Comparison of ENCODE assay signal across 23 cellular contexts in genomic region chr4:105139646-105140045, GRCh38. TPM values are rescaled to one million over a fixed set of nuclear protein-coding genes. Genes with fewer than 3 reads are reported as not detected.
DNase-seq lines count a peak whose midpoint lies in the region; ATAC-seq and TF ChIP-seq lines count a peak whose summit lies in the region.
"Had no signal": no experiment of that assay in that cellular context is flagged by ENCODE, and none has a peak within 500 bp of the region (broad histone marks: within the 10 kb centered on the region; RNA-seq: fewer than 3 reads in every experiment).

No MANE protein-coding gene starts in this region.

- no peaks in the 10 kb centered on the region for H3K9me3 ChIP-seq in testis
- H3K9me3 ChIP-seq: SK-N-SH had no signal

- no peak overlapping the region for H3K27ac ChIP-seq in testis
- H3K27ac ChIP-seq: PC-9, RWPE1 had no signal

- no peaks in the 10 kb centered on the region for H3K27me3 ChIP-seq in testis

- no peak for TF ChIP-seq POLR2A in testis (IDR thresholded peaks at IDR 0.05)

- peak; percentile 13 for DNase-seq in NCI-H1436 (lab: John Stamatoyannopoulos, UW)
- no peak for DNase-seq in NCI-H1436 treated with DMSO at 0.1 percent for 48 hours (lab: John Stamatoyannopoulos, UW)
- peak; percentile 33 for DNase-seq in epithelial cell of esophagus (ENCODE audit: low read depth)
- DNase-seq in foreskin fibroblast: peak; percentile 20 to 62
- DNase-seq in NCI-H2081 treated with DMSO at 0.1 percent for 48 hours (lab: John Stamatoyannopoulos, UW): no peak
- DNase-seq in Right ventricle myocardium inferior (ENCODE audit: missing footprints): no peak
- no peak for DNase-seq in testis
- DNase-seq: 8988T; AML-193; C1 segment of cervical spinal cord; Calu3; CD8-positive, alpha-beta memory T cell; DMS153; NCI-H187; NCI-H345; NCI-H524; NCI-H82; PC-9; SIG-M5; SK-N-SH had no signal

- no peaks in the 10 kb centered on the region for H3K36me3 ChIP-seq in testis (ENCODE audit: low read depth, missing control alignments)

- 92 to 96% methylated on average over 1 of the region's 1 CpG for WGBS in testis, 2 donors

- H3K4me3 ChIP-seq in epithelial cell of esophagus (ENCODE audit: low read length) (no peak overlapping the region), foreskin fibroblast (ENCODE audit: low read depth in 1 of 2, low read length in 2 of 2) (no peak overlapping the region), testis (no peak overlapping the region)
- H3K4me3 ChIP-seq: PC-9 had no signal

- intact Hi-C loops in Right ventricle myocardium inferior (cut with DNase I) (loop anchor here (2.0 kb wide), 1 partner anchor 575 kb away; no protein-coding TSS in a partner anchor), testis (cut with DNase I; ENCODE audit: low total_unique reads) (no loop called here)

- no peaks in the 10 kb centered on the region for H3K4me1 ChIP-seq in testis

- TF ChIP-seq CTCF in epithelial cell of esophagus (IDR thresholded peaks at IDR 0.05; ENCODE audit: insufficient read depth, low read depth, low read length, missing control alignments) (no peak), foreskin fibroblast (IDR thresholded peaks at IDR 0.05; ENCODE audit: low read depth, low read length) (no peak), testis (IDR thresholded peaks at IDR 0.05) (no peak)

- peak; percentile 30 for ATAC-seq in HG02610 (IDR thresholded peaks at IDR 0.05; ENCODE audit: unreplicated experiment)
- no peak for ATAC-seq in Right ventricle myocardium inferior
- ATAC-seq: HCT116 had no signal

RNA-seq across cellular contexts. Expression of gene TET2, which starts 7.0 kb away (rescaled TPM):
- total RNA-seq in Right ventricle myocardium inferior (12.1 TPM), testis (10 to 100 TPM; 17.1 to 17.5 TPM)
- 2.8 TPM for polyA plus RNA-seq in testis (ENCODE audit: insufficient read depth, low read depth, low replicate concordance)

Comparison
In these comparisons a context has a peak if more than half of its experiments do, and no peak if none do; other contexts are left out.
1. DNase-seq: peak in NCI-H1436 (single experiment), epithelial cell of esophagus (single experiment) and foreskin fibroblast (2 of 2); none in NCI-H1436 treated with DMSO at 0.1 percent for 48 hours (single experiment), NCI-H2081 treated with DMSO at 0.1 percent for 48 hours (single experiment), Right ventricle myocardium inferior (single experiment) and testis (single experiment).